In genomic region chr16:1920122-1920521, GRCh38 we compare ENCODE assay signal across 7 cellular contexts. TPM values are rescaled to one million over a fixed set of nuclear protein-coding genes. Genes with fewer than 3 reads are reported as not detected.
"Had no signal": no experiment of that assay in that cellular context is flagged by ENCODE, and none has a peak within 500 bp of the region (broad histone marks: within the 10 kb centered on the region; RNA-seq: fewer than 3 reads in every experiment).

No MANE protein-coding gene starts in this region.

RNA-seq across cellular contexts. Expression of gene HS3ST6, which starts 1.9 kb away (rescaled TPM):
- total RNA-seq: LHCN-M2, MCF 10A, PC-3, Peyer's patch, Right ventricle myocardium superior, SJSA1 had no signal

RNA-seq across cellular contexts. Expression of gene RPL3L, which starts 34.4 kb away (rescaled TPM):
- total RNA-seq: LHCN-M2, MCF 10A, Peyer's patch, SJSA1 had no signal
- polyA plus RNA-seq: SK-N-SH had no signal
